ENCODE assay signal across 10 cellular contexts in genomic region chr4:73653695-73654106, GRCh38. TPM values are rescaled to one million over a fixed set of nuclear protein-coding genes. Genes with fewer than 3 reads are reported as not detected.
DNase-seq lines count a peak whose midpoint lies in the region; ATAC-seq, FAIRE-seq and TF ChIP-seq lines count a peak whose summit lies in the region.
"Had no signal": no experiment of that assay in that cellular context is flagged by ENCODE, and none has a peak within 500 bp of the region (broad histone marks: within the 10 kb centered on the region; RNA-seq: fewer than 3 reads in every experiment).

No MANE protein-coding gene starts in this region.

- H3F3A ChIP-seq in SK-N-SH (replicated peaks; ENCODE audit: insufficient read depth), result no peaks in the 10 kb centered on the region

- peak; percentile 76 for TF ChIP-seq RAD21 in SK-N-SH (IDR thresholded peaks at IDR 0.05; ENCODE audit: low read length)

- in situ Hi-C loops in GM13976 (cut with MboI; ENCODE audit: low sequenced_read_pairs, unreplicated experiment), result loop anchor here (10.0 to 25.0 kb wide), 2 partner anchors 79 to 341 kb away; no protein-coding TSS in a partner anchor

- intact Hi-C loops in pancreas (cut with DNase I), result loop anchor here in 2 of 3 donors (5.0 to 10.0 kb wide), 4 partner anchors 59 to 339 kb away; no protein-coding TSS in a partner anchor

- H3K27me3 ChIP-seq in SK-N-SH (ENCODE audit: insufficient read depth) (peaks cover 36% of the 10 kb centered on the region; the same call in 1 of the 2 replicates), pancreas (no peaks in the 10 kb centered on the region)
- H3K27me3 ChIP-seq: SJSA1 had no signal

- H2AFZ ChIP-seq in SK-N-SH (ENCODE audit: low read depth), result no peak overlapping the region
- H2AFZ ChIP-seq: parathyroid adenoma had no signal

- WGBS in SK-N-SH (ENCODE audit: low lambda C conversion rate), result 3% methylated on average over 7 of the region's 7 CpGs
- WGBS in pancreas, 2 donors, result 0 to 1% methylated on average over 7 of the region's 7 CpGs

- DNase-seq in Ammon's horn (ENCODE audit: low spot score) (peak; percentile 82), GM13976 (ENCODE audit: low spot score) (peak; percentile 34), NCI-H1092 treated with DMSO at 0.1 percent for 48 hours (lab: John Stamatoyannopoulos, UW) (peak; percentile 92), SK-N-SH (peak; percentile 38), fibroblast of mammary gland (ENCODE audit: low read depth) (peak; percentile 71), pancreas (peak in 5 of 6 donors; percentile 72 to 82 (median 77))
- DNase-seq in activated T-cell treated with anti-CD3 and anti-CD28 coated beads, Interleukin-2, amount 50 U/mL, for 1 hour, result no peak

- H3K9ac ChIP-seq in SK-N-SH, result no peak overlapping the region
- H3K9ac ChIP-seq: parathyroid adenoma had no signal

- peak; percentile 87 for FAIRE-seq in pancreas (lab: Jason Lieb, UNC)

- H3K79me2 ChIP-seq in SK-N-SH (ENCODE audit: insufficient read depth), result no peaks in the 10 kb centered on the region
- H3K79me2 ChIP-seq: parathyroid adenoma had no signal

- H3K4me2 ChIP-seq in SK-N-SH, result no peak overlapping the region

- TF ChIP-seq CTCF in GM13976 (IDR thresholded peaks at IDR 0.05; ENCODE audit: borderline replicate concordance, control extremely low read depth, extremely low read depth, insufficient read depth, missing control alignments) (no peak), SK-N-SH (IDR thresholded peaks at IDR 0.05) (peak; percentile 71), fibroblast of mammary gland (conservative IDR thresholded peaks at IDR 0.05; ENCODE audit: control insufficient read depth, insufficient read depth, low read depth, low read length) (peak; percentile 57), pancreas (IDR thresholded peaks at IDR 0.05) (peak; percentile 24 to 56 (median 38))

- ATAC-seq in HG02623 (IDR thresholded peaks at IDR 0.05; ENCODE audit: unreplicated experiment), result peak; percentile 51
- ATAC-seq in pancreas, result peak; percentile 95 to 97 (median 96)

- no peaks in the 10 kb centered on the region for H3K4me1 ChIP-seq in SK-N-SH (ENCODE audit: control insufficient read depth in 1 of 2, insufficient read depth in 2 of 2, low read depth in 1 of 2, low read length in 1 of 2)
- H3K4me1 ChIP-seq in pancreas, result peaks cover 0 to 13% (median 7%) of the 10 kb centered on the region in 3 donors
- H3K4me1 ChIP-seq: parathyroid adenoma, SJSA1 had no signal

- no peak overlapping the region for H3K4me3 ChIP-seq in SK-N-SH (ENCODE audit: low read depth in 2 of 2, low read length in 1 of 2)
- no peak overlapping the region for H3K4me3 ChIP-seq in fibroblast of mammary gland (ENCODE audit: control insufficient read depth, low read depth, low read length)
- no peak overlapping the region for H3K4me3 ChIP-seq in pancreas
- H3K4me3 ChIP-seq: SJSA1 had no signal

- H3K36me3 ChIP-seq in SK-N-SH (replicated peaks in 1 of 2; ENCODE audit: control insufficient read depth in 1 of 2, insufficient read depth in 2 of 2, low read length in 1 of 2), result no peaks in the 10 kb centered on the region
- no peaks in the 10 kb centered on the region for H3K36me3 ChIP-seq in pancreas
- H3K36me3 ChIP-seq: SJSA1 had no signal

- no peak for TF ChIP-seq EP300 in SK-N-SH (IDR thresholded peaks at IDR 0.05; ENCODE audit: borderline replicate concordance in 1 of 2, low read depth in 1 of 2, low read length in 1 of 2)

- CTCF ChIA-PET in SK-N-SH (lab: Yijun Ruan, JAX), result interaction anchor here (0.9 to 2.5 kb wide), 7 partner anchors 9 to 345 kb away, joined by 3 to 16 read pairs (median 6); no protein-coding TSS in a partner anchor

- POLR2A ChIA-PET in SK-N-SH (lab: Yijun Ruan, JAX), result no interaction called here

- no peaks in the 10 kb centered on the region for H3K9me3 ChIP-seq in SK-N-SH
- H3K9me3 ChIP-seq in pancreas, result no peaks in the 10 kb centered on the region
- H3K9me3 ChIP-seq: SJSA1 had no signal

- H4K20me1 ChIP-seq in SK-N-SH (ENCODE audit: insufficient read depth), result no peaks in the 10 kb centered on the region

- no peaks in the 10 kb centered on the region for H3K9me2 ChIP-seq in SK-N-SH

- H3K27ac ChIP-seq in SK-N-SH (ENCODE audit: low read depth in 2 of 2, low read length in 1 of 2), result no peak overlapping the region
- H3K27ac ChIP-seq in pancreas, result no peak overlapping the region
- H3K27ac ChIP-seq: parathyroid adenoma, SJSA1 had no signal

TF ChIP-seq in SK-N-SH, 30 proteins besides CTCF, POLR2A, EP300 and RAD21:
- no peak for TF ChIP-seq USF2 (IDR thresholded peaks at IDR 0.05; ENCODE audit: borderline replicate concordance, low read depth, low read length)
- TF ChIP-seq SMC3 (IDR thresholded peaks at IDR 0.05; ENCODE audit: low read depth, low read length), result peak; percentile 45; the same call in 1 of the 2 replicates
- no peak for TF ChIP-seq TCF12 (IDR thresholded peaks at IDR 0.05)

RNA-seq across cellular contexts. Expression of gene RASSF6, which starts 33.5 kb away (rescaled TPM):
- polyA plus RNA-seq in SK-N-SH (2012; rRNA removed) (not detected in 2 replicates), pancreas (1 to 10 TPM; 2.8 to 4.1 TPM)
- polyA plus RNA-seq in SK-N-SH (2012; cell fraction: cytosol; rRNA removed), result not detected in 2 replicates
- not detected in 2 replicates for polyA plus RNA-seq in SK-N-SH (2012; cell fraction: nucleus; rRNA removed)
- total RNA-seq in pancreas, result 10 to 100 TPM in 1 of 6 donors, 1 to 10 TPM in 5; 3.1 to 10.2 (median 5.8) TPM
- total RNA-seq: SJSA1 had no signal
